Comparison of ENCODE assay signal across 10 cellular contexts in genomic region chr9:109781086-109781485, GRCh38. TPM values are rescaled to one million over a fixed set of nuclear protein-coding genes. Genes with fewer than 3 reads are reported as not detected.
A peak's percentile ranks its signal among the peaks of the same experiment; 100 is the strongest.
DNase-seq lines count a peak whose midpoint lies in the region; ATAC-seq and TF ChIP-seq lines count a peak whose summit lies in the region.
"Had no signal": no experiment of that assay in that cellular context is flagged by ENCODE, and none has a peak within 500 bp of the region (broad histone marks: within the 10 kb centered on the region; RNA-seq: fewer than 3 reads in every experiment).

No MANE protein-coding gene starts in this region.

- peak overlapping the region; percentile 73 for H3K4me3 ChIP-seq in coronary artery
- peak overlapping the region; percentile 89 for H3K4me3 ChIP-seq in iPS-20b (ENCODE audit: low read length)
- H3K4me3 ChIP-seq in skin epidermis = peak overlapping the region; percentile 27 to 51 (median 36)
- H3K4me3 ChIP-seq: mucosa of descending colon had no signal

- no peak for TF ChIP-seq CTCF in coronary artery (IDR thresholded peaks at IDR 0.05)

- no peaks in the 10 kb centered on the region for H3K9me3 Mint-ChIP-seq in activated CD4-positive, alpha-beta T cell treated with anti-CD3 and anti-CD28 coated beads, Interleukin-2, amount 10 ng/mL, durations not matched to agents 24 days and 14 days
- H3K9me3 Mint-ChIP-seq in stimulated activated naive B cell treated with anti-CD40 and anti-IgM and Interleukin-4, amounts not matched to agents 10 μg/mL and 1 μg/mL and 100 μg/mL, for 72 hours = no peaks in the 10 kb centered on the region

- H3K27ac ChIP-seq in coronary artery = peak overlapping the region; percentile 79 to 89
- no peak overlapping the region for H3K27ac ChIP-seq in iPS-20b (ENCODE audit: low read length)
- H3K27ac ChIP-seq in skin epidermis = peak overlapping the region in 9 of 21 experiments; percentile 52 to 78 (median 69)

- H3K4me3 Mint-ChIP-seq in activated CD4-positive, alpha-beta T cell treated with anti-CD3 and anti-CD28 coated beads, Interleukin-2, amount 10 ng/mL, durations not matched to agents 24 days and 14 days = no peak overlapping the region
- H3K4me3 Mint-ChIP-seq in stimulated activated naive B cell treated with anti-CD40 and anti-IgM and Interleukin-4, amounts not matched to agents 10 μg/mL and 1 μg/mL and 100 μg/mL, for 72 hours = no peak overlapping the region

- H3K4me1 Mint-ChIP-seq in activated CD4-positive, alpha-beta T cell treated with anti-CD3 and anti-CD28 coated beads, Interleukin-2, amount 10 ng/mL, durations not matched to agents 24 days and 14 days = peaks cover 4% of the 10 kb centered on the region
- H3K4me1 Mint-ChIP-seq in stimulated activated naive B cell treated with anti-CD40 and anti-IgM and Interleukin-4, amounts not matched to agents 10 μg/mL and 1 μg/mL and 100 μg/mL, for 72 hours = peaks cover 0 to 8% of the 10 kb centered on the region in 2 donors

- intact Hi-C loops in activated CD4-positive, alpha-beta T cell treated with anti-CD3 and anti-CD28 coated beads, Interleukin-2, amount 10 ng/mL, durations not matched to agents 24 days and 14 days (cut with micrococcal nuclease) = no loop called here

- H3K9ac ChIP-seq in iPS-20b (ENCODE audit: low read depth, low read length) = peak overlapping the region; percentile 81; the same call in 1 of the 2 replicates

- no peaks in the 10 kb centered on the region for H3K36me3 Mint-ChIP-seq in activated CD4-positive, alpha-beta T cell treated with anti-CD3 and anti-CD28 coated beads, Interleukin-2, amount 10 ng/mL, durations not matched to agents 24 days and 14 days (ENCODE audit: low read depth)
- no peaks in the 10 kb centered on the region for H3K36me3 Mint-ChIP-seq in stimulated activated naive B cell treated with anti-CD40 and anti-IgM and Interleukin-4, amounts not matched to agents 10 μg/mL and 1 μg/mL and 100 μg/mL, for 72 hours

- H3K27ac Mint-ChIP-seq in activated CD4-positive, alpha-beta T cell treated with anti-CD3 and anti-CD28 coated beads, Interleukin-2, amount 10 ng/mL, durations not matched to agents 24 days and 14 days = no peak overlapping the region
- no peak overlapping the region for H3K27ac Mint-ChIP-seq in stimulated activated naive B cell treated with anti-CD40 and anti-IgM and Interleukin-4, amounts not matched to agents 10 μg/mL and 1 μg/mL and 100 μg/mL, for 72 hours

- DNase-seq in HCEC 1CT (peak; percentile 9), coronary artery (ENCODE audit: low spot score) (no peak), NCI-H128 (lab: John Stamatoyannopoulos, UW; ENCODE audit: unreplicated experiment) (no peak), HuH-7 (ENCODE audit: low spot score) (no peak)
- no peak for DNase-seq in activated CD4-positive, alpha-beta T cell treated with anti-CD3 and anti-CD28 coated beads, Interleukin-2, amount 10 ng/mL, durations not matched to agents 24 days and 14 days
- DNase-seq in stimulated activated naive B cell treated with anti-CD40 and anti-IgM and Interleukin-4, amounts not matched to agents 10 μg/mL and 1 μg/mL and 100 μg/mL, for 72 hours = no peak
- DNase-seq: effector CD8-positive, alpha-beta T cell had no signal

- H3K9me3 ChIP-seq in iPS-20b (ENCODE audit: insufficient read depth, low read depth, low read length) = no peaks in the 10 kb centered on the region
- H3K9me3 ChIP-seq: mucosa of descending colon had no signal

- H3K36me3 ChIP-seq in iPS-20b (ENCODE audit: insufficient read depth, low read depth, low read length) = no peaks in the 10 kb centered on the region

- peaks cover 8% of the 10 kb centered on the region; the same call in 1 of the 2 replicates for H3K4me1 ChIP-seq in iPS-20b (ENCODE audit: insufficient read depth, low read length)

- peaks cover 38% of the 10 kb centered on the region for H3K27me3 ChIP-seq in iPS-20b (ENCODE audit: insufficient read depth, low read length)

- peaks cover 47% of the 10 kb centered on the region for H3K27me3 Mint-ChIP-seq in activated CD4-positive, alpha-beta T cell treated with anti-CD3 and anti-CD28 coated beads, Interleukin-2, amount 10 ng/mL, durations not matched to agents 24 days and 14 days
- peaks cover 36 to 52% of the 10 kb centered on the region in 2 donors for H3K27me3 Mint-ChIP-seq in stimulated activated naive B cell treated with anti-CD40 and anti-IgM and Interleukin-4, amounts not matched to agents 10 μg/mL and 1 μg/mL and 100 μg/mL, for 72 hours

- ATAC-seq in stimulated activated naive B cell treated with anti-CD40 and anti-IgM and Interleukin-4, amounts not matched to agents 10 μg/mL and 1 μg/mL and 100 μg/mL, for 72 hours (replicated peaks) = no peak

RNA-seq across cellular contexts. Expression of gene PALM2AKAP2, which starts 1.1 kb away (rescaled TPM):
- total RNA-seq in activated CD4-positive, alpha-beta T cell treated with anti-CD3 and anti-CD28 coated beads, Interleukin-2, amount 10 ng/mL, durations not matched to agents 24 days and 14 days = 0.71 and 2.0 TPM in 2 replicates

Comparison
In these comparisons a context has a peak if more than half of its experiments do, and no peak if none do; other contexts are left out.
1. H3K4me3 ChIP-seq: peak in every context shown above with its lines; median percentile 89 in iPS-20b; 73 in coronary artery; 36 in skin epidermis.